ENCODE assay signal across 8 cellular contexts in the genomic region with DNA sequence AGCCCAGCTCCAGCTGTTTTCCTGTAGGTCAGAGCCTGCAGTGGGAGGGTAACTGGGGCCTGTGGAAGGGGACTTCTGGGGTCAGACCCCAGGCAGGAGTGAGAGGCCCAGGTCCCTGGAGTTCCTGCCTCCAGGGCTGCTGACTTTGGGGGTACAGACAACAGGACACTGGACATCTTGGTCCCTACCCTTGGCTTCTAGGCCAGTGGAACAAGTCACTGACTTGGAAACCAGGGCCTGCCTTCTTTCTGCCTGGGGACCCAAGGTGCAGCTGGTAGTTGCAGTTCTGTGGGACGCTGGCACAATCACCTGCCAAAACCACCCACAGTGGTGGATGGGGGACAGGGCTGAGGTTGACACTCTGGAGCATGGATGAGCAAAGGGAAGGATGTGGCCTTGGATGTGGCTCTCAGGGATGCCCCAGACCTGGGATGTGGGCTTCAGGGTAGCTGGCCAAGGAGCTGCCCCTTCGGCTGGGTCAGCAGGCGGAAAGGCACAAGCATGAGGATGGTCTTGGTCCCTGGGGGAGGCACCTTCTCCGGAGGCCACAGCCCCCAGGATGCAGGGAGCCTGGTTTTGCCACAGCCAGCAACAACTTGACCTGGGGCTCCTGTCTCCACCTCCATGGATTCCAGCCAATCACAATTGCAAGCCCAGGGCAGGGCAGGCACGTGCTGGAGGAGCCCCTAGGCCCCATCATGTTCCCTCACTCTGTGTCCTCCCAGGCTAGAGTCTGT. TPM values are rescaled to one million over a fixed set of nuclear protein-coding genes. Genes with fewer than 3 reads are reported as not detected.
DNase-seq lines count a peak whose midpoint lies in the region; ATAC-seq, FAIRE-seq and TF ChIP-seq lines count a peak whose summit lies in the region.

No MANE protein-coding gene starts in this region.

- CTCF ChIA-PET in GM10248 (lab: Yijun Ruan, JAX) (interaction anchor here (1.1 to 1.4 kb wide), 3 partner anchors 10 to 31 kb away, joined by 3 read pairs; no protein-coding TSS in a partner anchor), HEK293T (lab: Yijun Ruan, JAX) (no interaction called here)

- H3K9ac ChIP-seq in fibroblast of lung (ENCODE audit: insufficient read depth, low read length) = no peak overlapping the region

- H2AFZ ChIP-seq in fibroblast of lung (ENCODE audit: low read length) = no peak overlapping the region

- peak; percentile 25; the same call in 1 of the 2 replicates for TF ChIP-seq POLR2A in GM12891 (IDR thresholded peaks at IDR 0.05; ENCODE audit: low read depth, low read length)
- TF ChIP-seq POLR2A in Peyer's patch (IDR thresholded peaks at IDR 0.05) = no peak
- no peak for TF ChIP-seq POLR2A in prostate gland (IDR thresholded peaks at IDR 0.05)

- DNase-seq in GM12891 (ENCODE audit: insufficient read length, low spot score) (no peak), Peyer's patch (no peak), fibroblast of lung (ENCODE audit: low read depth in 2 of 2) (no peak), prostate gland (ENCODE audit: low spot score) (no peak), GM10248 (ENCODE audit: extremely low spot score) (no peak), SHP77 treated with DMSO at 0.1 percent for 48 hours (lab: John Stamatoyannopoulos, UW) (no peak), HEK293T (ENCODE audit: extremely low spot score) (no peak)

- H3K4me3 ChIP-seq in Peyer's patch (peak overlapping the region in 3 of 4 donors; percentile 61 to 72 (median 65)), fibroblast of lung (replicated peaks in 1 of 4; ENCODE audit: control extremely low read depth in 1 of 4, insufficient read depth in 1 of 4, low read depth in 3 of 4, low read length in 4 of 4) (peak overlapping the region in 2 of 4 experiments; percentile 56 to 61), prostate gland (peak overlapping the region; percentile 42 to 46)

- H3K79me2 ChIP-seq in fibroblast of lung (ENCODE audit: control insufficient read depth, insufficient read depth, low read length) = peaks cover 11% of the 10 kb centered on the region

- WGBS in prostate gland = 51% methylated on average over 5 of the region's 5 CpGs

- peak overlapping the region; percentile 22 to 82 (median 52) for H3K27ac ChIP-seq in Peyer's patch
- H3K27ac ChIP-seq in fibroblast of lung (ENCODE audit: insufficient read depth, low read length) = no peak overlapping the region
- peak overlapping the region; percentile 65 for H3K27ac ChIP-seq in prostate gland

- H3K4me1 ChIP-seq in Peyer's patch = peaks cover 0 to 25% (median 8%) of the 10 kb centered on the region in 4 donors
- no peaks in the 10 kb centered on the region for H3K4me1 ChIP-seq in fibroblast of lung (ENCODE audit: control insufficient read depth, extremely low read depth, insufficient read depth, low read length)
- H3K4me1 ChIP-seq in prostate gland (replicated peaks) = peaks cover 5% of the 10 kb centered on the region

- H4K20me1 ChIP-seq in fibroblast of lung (ENCODE audit: control insufficient read depth, extremely low read depth, insufficient read depth, low read length) = no peaks in the 10 kb centered on the region

- POLR2A ChIA-PET in GM10248 (lab: Yijun Ruan, JAX) = no interaction called here
- POLR2A ChIA-PET in HEK293T (lab: Yijun Ruan, JAX) = interaction anchor here (1.1 kb wide), 1 partner anchor 224 kb away, joined by 4 read pairs; no protein-coding TSS in a partner anchor

- FAIRE-seq in GM12891 (lab: Jason Lieb, UNC) = no peak

- H3K27me3 ChIP-seq in Peyer's patch = no peaks in the 10 kb centered on the region
- H3K27me3 ChIP-seq in fibroblast of lung (ENCODE audit: control insufficient read depth, insufficient read depth, low read length) = no peaks in the 10 kb centered on the region
- no peaks in the 10 kb centered on the region for H3K27me3 ChIP-seq in prostate gland (replicated peaks; ENCODE audit: insufficient read depth)

- intact Hi-C loops in prostate gland (cut with DNase I) = no loop called here

- H3K36me3 ChIP-seq in Peyer's patch (peaks cover 0 to 12% (median 0%) of the 10 kb centered on the region in 3 donors), fibroblast of lung (ENCODE audit: control insufficient read depth, insufficient read depth, low read length) (peaks cover 6% of the 10 kb centered on the region), prostate gland (peaks cover 0 to 3% of the 10 kb centered on the region in 2 donors)

- TF ChIP-seq CTCF in Peyer's patch (IDR thresholded peaks at IDR 0.05) (no peak), fibroblast of lung (conservative IDR thresholded peaks at IDR 0.05 in 1 of 2, IDR thresholded peaks at IDR 0.05 in 1 of 2; ENCODE audit: low read depth in 1 of 2, low read length in 2 of 2) (no peak), prostate gland (IDR thresholded peaks at IDR 0.05) (no peak), GM10248 (IDR thresholded peaks at IDR 0.05; ENCODE audit: control extremely low read depth, extremely low read depth, low read depth, missing control alignments) (no peak)

- no peaks in the 10 kb centered on the region for H3K9me3 ChIP-seq in Peyer's patch
- H3K9me3 ChIP-seq in fibroblast of lung (ENCODE audit: control insufficient read depth, insufficient read depth, low read depth, low read length) = no peaks in the 10 kb centered on the region
- no peaks in the 10 kb centered on the region for H3K9me3 ChIP-seq in prostate gland

- H3K4me2 ChIP-seq in fibroblast of lung (ENCODE audit: extremely low read depth, insufficient read depth, low read length) = peak overlapping the region; percentile 3

- ATAC-seq in HG03521 (IDR thresholded peaks at IDR 0.05; ENCODE audit: unreplicated experiment) = no peak

TF ChIP-seq in GM12891, 5 proteins besides CTCF, POLR2A, EP300 and RAD21:
- TF ChIP-seq POU2F2 (IDR thresholded peaks at IDR 0.05; ENCODE audit: low read depth, low read length) = peak; percentile 70; the same call in 1 of the 2 replicates
- TF ChIP-seq POLR2AphosphoS5 (IDR thresholded peaks at IDR 0.05; ENCODE audit: low read depth, low read length) = no peak; the same call in none of the 2 replicates
- no peak for TF ChIP-seq TAF1 (IDR thresholded peaks at IDR 0.05; ENCODE audit: low read depth, low read length)
- TF ChIP-seq SPI1 (IDR thresholded peaks at IDR 0.05; ENCODE audit: low read depth, low read length) = no peak

TF ChIP-seq in HEK293T, 16 proteins besides CTCF, POLR2A, EP300 and RAD21:
- TF ChIP-seq SP1 (IDR thresholded peaks at IDR 0.05) (no peak), LEF1 (IDR thresholded peaks at IDR 0.05; ENCODE audit: borderline replicate concordance) (no peak), BHLHE40 (IDR thresholded peaks at IDR 0.05; ENCODE audit: borderline replicate concordance) (no peak), FOXK2 (IDR thresholded peaks at IDR 0.05) (no peak), NFRKB (IDR thresholded peaks at IDR 0.05) (no peak), L3MBTL2 (conservative IDR thresholded peaks at IDR 0.05) (no peak), ARNT (IDR thresholded peaks at IDR 0.05) (no peak)
- TF ChIP-seq, protein P1, sequence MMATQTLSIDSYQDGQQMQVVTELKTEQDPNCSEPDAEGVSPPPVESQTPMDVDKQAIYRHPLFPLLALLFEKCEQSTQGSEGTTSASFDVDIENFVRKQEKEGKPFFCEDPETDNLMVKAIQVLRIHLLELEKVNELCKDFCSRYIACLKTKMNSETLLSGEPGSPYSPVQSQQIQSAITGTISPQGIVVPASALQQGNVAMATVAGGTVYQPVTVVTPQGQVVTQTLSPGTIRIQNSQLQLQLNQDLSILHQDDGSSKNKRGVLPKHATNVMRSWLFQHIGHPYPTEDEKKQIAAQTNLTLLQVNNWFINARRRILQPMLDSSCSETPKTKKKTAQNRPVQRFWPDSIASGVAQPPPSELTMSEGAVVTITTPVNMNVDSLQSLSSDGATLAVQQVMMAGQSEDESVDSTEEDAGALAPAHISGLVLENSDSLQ (IDR thresholded peaks at IDR 0.05) = no peak

RNA-seq across cellular contexts. Expression of a gene that starts 5.8 kb away (rescaled TPM):
- 10.5 TPM for polyA plus RNA-seq in GM12891 (2012; ENCODE audit: low read depth, missing spikeins)
- total RNA-seq in Peyer's patch = 10 to 100 TPM; 14.9 to 28.4 (median 20.7) TPM
- 26.4 and 26.7 TPM in 2 replicates for total RNA-seq in fibroblast of lung
- 12.1 and 13.4 TPM in 2 replicates for polyA plus RNA-seq in fibroblast of lung
- 17.4 and 22.8 TPM in 2 replicates for polyA plus RNA-seq in fibroblast of lung (2012)
- polyA minus RNA-seq in fibroblast of lung (ENCODE audit: low replicate concordance) = 54.1 and 64.4 TPM in 2 replicates
- 10 to 100 TPM; 29.8 to 38.3 TPM for total RNA-seq in prostate gland

RNA-seq across cellular contexts. Expression of a gene that starts 5.9 kb away (rescaled TPM):
- 21.8 TPM for polyA plus RNA-seq in GM12891 (2012; ENCODE audit: low read depth, missing spikeins)
- total RNA-seq in Peyer's patch (10 to 100 TPM; 25.7 to 71.0 (median 38.4) TPM), fibroblast of lung (53.4 and 66.9 TPM in 2 replicates), prostate gland (10 to 100 TPM; 51.6 to 74.7 TPM)
- polyA plus RNA-seq in fibroblast of lung = 32.4 TPM in 2 replicates
- 26.6 and 30.2 TPM in 2 replicates for polyA plus RNA-seq in fibroblast of lung (2012)
- 22.3 and 40.1 TPM in 2 replicates for polyA minus RNA-seq in fibroblast of lung (ENCODE audit: low replicate concordance)
